19 cellular contexts compared by ENCODE assay signal in genomic region chr7:157235357-157236018, GRCh38.
DNase-seq lines count a peak whose midpoint lies in the region; ATAC-seq and TF ChIP-seq lines count a peak whose summit lies in the region.
"Had no signal": no experiment of that assay in that cellular context is flagged by ENCODE, and none has a peak within 500 bp of the region (broad histone marks: within the 10 kb centered on the region; RNA-seq: fewer than 3 reads in every experiment).

No MANE protein-coding gene starts in this region.

- no peaks in the 10 kb centered on the region for H3K27me3 ChIP-seq in brain microvascular endothelial cell (replicated peaks)
- no peaks in the 10 kb centered on the region for H3K27me3 ChIP-seq in upper lobe of right lung
- H3K27me3 ChIP-seq in tibial nerve, result no peaks in the 10 kb centered on the region

- TF ChIP-seq CTCF in brain microvascular endothelial cell (IDR thresholded peaks at IDR 0.05; ENCODE audit: low read depth, low read length, missing control alignments) (no peak), upper lobe of right lung (IDR thresholded peaks at IDR 0.05) (no peak), CD14-positive monocyte (IDR thresholded peaks at IDR 0.05) (no peak), tibial nerve (IDR thresholded peaks at IDR 0.05) (no peak)

- H3K4me1 Mint-ChIP-seq in CD14-positive monocyte, result no peaks in the 10 kb centered on the region
- H3K4me1 Mint-ChIP-seq: T-cell had no signal

- WGBS in tibial nerve, 2 donors, result 53 to 69% methylated on average over 1 of the region's 1 CpG

- no peak for TF ChIP-seq EP300 in tibial nerve (IDR thresholded peaks at IDR 0.05)

- in situ Hi-C loops in brain microvascular endothelial cell (cut with HindIII; ENCODE audit: low pct_ligation_motif_present, low sequenced_read_pairs), result no loop called here

- peaks cover 75 to 87% of the 10 kb centered on the region in 2 donors for H3K36me3 Mint-ChIP-seq in CD14-positive monocyte

- H3K4me3 ChIP-seq in brain microvascular endothelial cell (ENCODE audit: low read depth, low read length) (no peak overlapping the region), upper lobe of right lung (no peak overlapping the region), tibial nerve (no peak overlapping the region)

- no peak for TF ChIP-seq POLR2A in tibial nerve (IDR thresholded peaks at IDR 0.05)

- peaks cover 0 to 3% (median 0%) of the 10 kb centered on the region in 7 donors for H3K9me3 Mint-ChIP-seq in CD14-positive monocyte
- H3K9me3 Mint-ChIP-seq: T-cell had no signal

- no peak for ATAC-seq in upper lobe of right lung
- ATAC-seq: activated T-cell treated with anti-CD3 and anti-CD28 coated beads, Interleukin-2, amount 50 U/mL, for 72 hours; right cardiac atrium; T-cell had no signal

- intact Hi-C loops in upper lobe of right lung (cut with DNase I) (no loop called here), CD14-positive monocyte (cut with micrococcal nuclease) (no loop called here)

- no peaks in the 10 kb centered on the region for H3K9me3 ChIP-seq in upper lobe of right lung
- H3K9me3 ChIP-seq in tibial nerve, result no peaks in the 10 kb centered on the region

- no peak overlapping the region for H3K4me3 Mint-ChIP-seq in CD14-positive monocyte
- H3K4me3 Mint-ChIP-seq: activated T-cell treated with anti-CD3 and anti-CD28 coated beads, Interleukin-2, amount 50 U/mL, for 72 hours; T-cell had no signal

- DNase-seq in Daoy (ENCODE audit: low read depth) (peak; percentile 34), M059J (ENCODE audit: low read depth) (peak; percentile 62), brain microvascular endothelial cell (peak; percentile 9), hepatic stellate cell (ENCODE audit: low spot score) (peak; percentile 47), upper lobe of right lung (no peak), CD14-positive monocyte (ENCODE audit: low spot score) (no peak), iPS-NIHi7 (ENCODE audit: extremely low spot score) (no peak), tibial nerve (ENCODE audit: low spot score in 2 of 2) (no peak)
- DNase-seq: activated CD4-positive, alpha-beta T cell treated with anti-CD3 and anti-CD28 coated beads, Interleukin-2, amount 50 U/mL, for 48 hours; activated T-cell treated with anti-CD3 and anti-CD28 coated beads, Interleukin-2, amount 50 U/mL, for 72 hours; cerebellar nuclear complex; head of caudate nucleus; KBM-7; NCI-H1092 treated with DMSO at 0.1 percent for 48 hours; NCI-H748 treated with DMSO at 0.1 percent for 48 hours; right cardiac atrium; stimulated activated CD4-positive, alpha-beta T cell treated with anti-CD3 and anti-CD28 coated beads, Interleukin-2, amount 100 ng/mL, for 24 hours; substantia nigra; T-cell had no signal

- H3K27ac ChIP-seq in brain microvascular endothelial cell, result peak overlapping the region; percentile 4
- H3K27ac ChIP-seq in upper lobe of right lung, result no peak overlapping the region
- no peak overlapping the region for H3K27ac ChIP-seq in tibial nerve

- no peak overlapping the region for H3K27ac Mint-ChIP-seq in CD14-positive monocyte
- H3K27ac Mint-ChIP-seq: activated T-cell treated with anti-CD3 and anti-CD28 coated beads, Interleukin-2, amount 50 U/mL, for 72 hours; T-cell had no signal

- H3K4me1 ChIP-seq in upper lobe of right lung (no peaks in the 10 kb centered on the region), tibial nerve (no peaks in the 10 kb centered on the region)

- H3K36me3 ChIP-seq in brain microvascular endothelial cell (replicated peaks) (peaks cover 23% of the 10 kb centered on the region), upper lobe of right lung (peaks cover 59% of the 10 kb centered on the region), tibial nerve (peaks cover 0 to 70% (median 0%) of the 10 kb centered on the region in 3 donors)

- H3K27me3 Mint-ChIP-seq in CD14-positive monocyte (ENCODE audit: low read depth in 3 of 3), result peaks cover 0 to 3% (median 0%) of the 10 kb centered on the region in 3 donors
- H3K27me3 Mint-ChIP-seq: T-cell had no signal

Comparison
In these comparisons a context has a peak if more than half of its experiments do, and no peak if none do; other contexts are left out.
1. DNase-seq: peak in Daoy (single experiment), M059J (single experiment), brain microvascular endothelial cell (single experiment) and hepatic stellate cell (single experiment); none in upper lobe of right lung (single experiment), CD14-positive monocyte (single experiment), iPS-NIHi7 (single experiment) and tibial nerve (0 of 2).